1 cellular context compared by ENCODE assay signal in the genomic region with DNA sequence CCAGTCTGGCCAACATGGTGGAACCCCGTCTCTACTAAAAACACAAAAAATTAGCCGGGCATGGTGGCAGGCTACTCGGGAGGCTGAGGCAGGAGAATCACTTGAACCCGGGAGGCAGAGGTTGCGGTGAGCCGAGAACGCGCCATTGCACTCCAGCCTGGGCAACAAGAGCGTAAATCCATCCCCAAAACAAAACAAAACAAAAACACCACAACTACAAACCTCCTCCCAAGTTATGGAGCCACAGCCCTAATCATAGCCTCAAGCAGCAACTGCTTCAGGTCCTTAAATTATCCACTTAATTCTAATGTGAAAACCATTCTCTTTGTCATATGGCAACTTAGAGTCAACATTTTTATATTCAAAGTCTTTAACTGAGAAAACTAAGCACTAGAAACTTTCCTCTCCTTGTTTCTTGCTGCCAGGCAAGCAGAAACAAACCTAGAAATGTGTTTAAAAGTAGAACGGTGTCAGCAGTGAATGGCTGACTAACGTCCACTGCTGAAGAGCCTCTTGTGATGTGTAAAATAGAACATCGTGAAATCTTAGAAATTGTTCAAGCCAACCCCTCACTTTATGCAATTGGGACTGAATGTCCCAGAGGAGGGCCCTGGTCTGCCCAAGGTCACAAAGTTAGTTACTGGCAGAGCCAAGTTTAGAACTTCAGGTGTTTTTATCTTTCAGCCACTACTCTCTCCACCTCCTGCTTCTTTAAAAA.
TF ChIP-seq lines count a peak whose summit lies in the region.

No MANE protein-coding gene starts in this region.

TF ChIP-seq in GM12878, 131 proteins besides CTCF, POLR2A, EP300 and RAD21:
- no peak for TF ChIP-seq SP1 (IDR thresholded peaks at IDR 0.05; ENCODE audit: low read depth, low read length)
- TF ChIP-seq RB1 (IDR thresholded peaks at IDR 0.05; ENCODE audit: borderline replicate concordance): no peak
- TF ChIP-seq, protein P1, sequence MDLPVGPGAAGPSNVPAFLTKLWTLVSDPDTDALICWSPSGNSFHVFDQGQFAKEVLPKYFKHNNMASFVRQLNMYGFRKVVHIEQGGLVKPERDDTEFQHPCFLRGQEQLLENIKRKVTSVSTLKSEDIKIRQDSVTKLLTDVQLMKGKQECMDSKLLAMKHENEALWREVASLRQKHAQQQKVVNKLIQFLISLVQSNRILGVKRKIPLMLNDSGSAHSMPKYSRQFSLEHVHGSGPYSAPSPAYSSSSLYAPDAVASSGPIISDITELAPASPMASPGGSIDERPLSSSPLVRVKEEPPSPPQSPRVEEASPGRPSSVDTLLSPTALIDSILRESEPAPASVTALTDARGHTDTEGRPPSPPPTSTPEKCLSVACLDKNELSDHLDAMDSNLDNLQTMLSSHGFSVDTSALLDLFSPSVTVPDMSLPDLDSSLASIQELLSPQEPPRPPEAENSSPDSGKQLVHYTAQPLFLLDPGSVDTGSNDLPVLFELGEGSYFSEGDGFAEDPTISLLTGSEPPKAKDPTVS (IDR thresholded peaks at IDR 0.05; ENCODE audit: low read depth, low read length): no peak
- no peak for TF ChIP-seq PAX8 (IDR thresholded peaks at IDR 0.05)
- no peak for TF ChIP-seq MXI1 (IDR thresholded peaks at IDR 0.05; ENCODE audit: low read depth, low read length)
- no peak for TF ChIP-seq HDAC2 (IDR thresholded peaks at IDR 0.05)
